ENCODE assay signal across 23 cellular contexts in genomic region chr1:41217441-41217840, GRCh38.
"Had no signal": no experiment of that assay in that cellular context is flagged by ENCODE, and none has a peak within 500 bp of the region (broad histone marks: within the 10 kb centered on the region; RNA-seq: fewer than 3 reads in every experiment).

No MANE protein-coding gene starts in this region.

- H3K36me3 ChIP-seq: ovary, right lobe of liver, thyroid gland, transverse colon, upper lobe of right lung had no signal

- H3K4me1 ChIP-seq: right lobe of liver, testis had no signal

- H3K27me3 ChIP-seq: ovary, right atrium auricular region, right lobe of liver, stomach, testis, thyroid gland, transverse colon, upper lobe of right lung had no signal

- H3K4me3 ChIP-seq: lung, ovary, right atrium auricular region, right lobe of liver, skin epidermis, stomach, testis, thyroid gland, transverse colon, upper lobe of right lung had no signal

- H3K9me3 ChIP-seq: ovary, right lobe of liver, testis, thyroid gland, upper lobe of right lung had no signal

- H3K27ac ChIP-seq: ovary, right atrium auricular region, right lobe of liver, skin epidermis, stomach, testis, thyroid gland, transverse colon, upper lobe of right lung had no signal

- DNase-seq: hypothalamus; immature natural killer cell; islet precursor cell; mesendoderm; naive thymus-derived CD4-positive, alpha-beta T cell; ovary; right lobe of liver; stimulated activated CD4-positive, alpha-beta T cell treated with anti-CD3 and anti-CD28 coated beads, Interleukin-12 subunit alpha, Interleukin-12 subunit beta, amount 100 ng/mL, for 4 hours; stimulated activated CD4-positive, alpha-beta T cell treated with anti-CD3 and anti-CD28 coated beads, Interleukin-15, amount 100 ng/mL, for 24 hours; stimulated activated CD4-positive, alpha-beta T cell treated with anti-CD3 and anti-CD28 coated beads, Interleukin-2, amount 100 ng/mL, for 24 hours; stimulated activated CD4-positive, alpha-beta T cell treated with anti-CD3 and anti-CD28 coated beads, Interleukin-4, amount 100 ng/mL, for 1 hour; stimulated activated naive B cell treated with anti-CD40 and anti-IgM and Interleukin-4, amounts not matched to agents 10 μg/mL and 1 μg/mL and 100 μg/mL, for 72 hours; stimulated activated naive CD8-positive, alpha-beta T cell treated with anti-CD3 and anti-CD28 coated beads, Interleukin-15, Interleukin-2, amounts not matched to agents 100 U/mL and 50 U/mL, for 24 hours; stomach; testis; thyroid gland; transverse colon; upper lobe of right lung had no signal

- ATAC-seq: left lobe of liver; naive thymus-derived CD4-positive, alpha-beta T cell; natural killer cell treated with Interleukin-12 subunit alpha and Interleukin-12 subunit beta and Interleukin-15 and Interleukin-18, amount 100 ng/mL, for 72 hours; right lobe of liver; stimulated activated naive B cell treated with anti-CD40 and anti-IgM and Interleukin-4, amounts not matched to agents 10 μg/mL and 1 μg/mL and 100 μg/mL, for 72 hours; stimulated activated naive CD8-positive, alpha-beta T cell treated with anti-CD3 and anti-CD28 coated beads, Interleukin-15, Interleukin-2, amounts not matched to agents 100 U/mL and 50 U/mL, for 24 hours; upper lobe of right lung had no signal
